ENCODE assay signal across 19 cellular contexts in genomic region chr17:82985436-82985820, GRCh38.
A peak's percentile ranks its signal among the peaks of the same experiment; 100 is the strongest.
DNase-seq lines count a peak whose midpoint lies in the region; ATAC-seq, FAIRE-seq and TF ChIP-seq lines count a peak whose summit lies in the region.
"Had no signal": no experiment of that assay in that cellular context is flagged by ENCODE, and none has a peak within 500 bp of the region (broad histone marks: within the 10 kb centered on the region; RNA-seq: fewer than 3 reads in every experiment).

No MANE protein-coding gene starts in this region.

- peak overlapping the region; percentile 19 for H3K4me3 ChIP-seq in CD8-positive, alpha-beta memory T cell (ENCODE audit: low read length)
- H3K4me3 ChIP-seq in astrocyte (ENCODE audit: insufficient read depth, low read depth, low read length): no peak overlapping the region
- peak overlapping the region; percentile 31 for H3K4me3 ChIP-seq in naive thymus-derived CD4-positive, alpha-beta T cell (ENCODE audit: low read length)
- H3K4me3 ChIP-seq: dorsolateral prefrontal cortex, pancreas, tibial artery had no signal

- H3K79me2 ChIP-seq in astrocyte (ENCODE audit: insufficient read depth, low read length): no peaks in the 10 kb centered on the region

- peak overlapping the region; percentile 56 for H3K4me2 ChIP-seq in astrocyte (ENCODE audit: low read length)

- H3K27me3 Mint-ChIP-seq in T-helper 1 cell treated with Interleukin-12 subunit alpha and Interleukin-12 subunit beta and Interleukin-4 antibody, amounts not matched to agents 30 μg/mL and 1 μg/mL, for 36 hours (ENCODE audit: low read depth): peaks cover 15% of the 10 kb centered on the region
- peaks cover 0 to 2% of the 10 kb centered on the region in 2 donors for H3K27me3 Mint-ChIP-seq in CD8-positive, alpha-beta memory T cell
- H3K27me3 Mint-ChIP-seq in astrocyte (ENCODE audit: low read depth, unreplicated experiment): peaks cover 4% of the 10 kb centered on the region
- peaks cover 0 to 13% (median 0%) of the 10 kb centered on the region in 5 donors for H3K27me3 Mint-ChIP-seq in naive thymus-derived CD4-positive, alpha-beta T cell

- H3K9ac ChIP-seq in astrocyte (ENCODE audit: low read length): peak overlapping the region; percentile 5

- intact Hi-C loops in naive thymus-derived CD4-positive, alpha-beta T cell (cut with micrococcal nuclease): loop anchor here (5.0 kb wide), 3 partner anchors 62 to 97 kb away; no protein-coding TSS in a partner anchor

- H3K27ac Mint-ChIP-seq in T-helper 1 cell treated with Interleukin-12 subunit alpha and Interleukin-12 subunit beta and Interleukin-4 antibody, amounts not matched to agents 30 μg/mL and 1 μg/mL, for 36 hours: no peak overlapping the region
- peak overlapping the region; percentile 57 to 92 (median 86) for H3K27ac Mint-ChIP-seq in CD8-positive, alpha-beta memory T cell
- H3K27ac Mint-ChIP-seq in astrocyte (ENCODE audit: unreplicated experiment): no peak overlapping the region
- peak overlapping the region; percentile 73 to 94 (median 86) for H3K27ac Mint-ChIP-seq in naive thymus-derived CD4-positive, alpha-beta T cell

- H3K27ac ChIP-seq in CD8-positive, alpha-beta memory T cell (ENCODE audit: low read depth, low read length): peak overlapping the region; percentile 28
- H3K27ac ChIP-seq in astrocyte (ENCODE audit: low read depth, low read length): no peak overlapping the region
- no peak overlapping the region for H3K27ac ChIP-seq in naive thymus-derived CD4-positive, alpha-beta T cell (ENCODE audit: low read depth, low read length)
- H3K27ac ChIP-seq: C4-2B, dorsolateral prefrontal cortex, tibial artery had no signal

- peak overlapping the region; percentile 37 for H3K4me3 Mint-ChIP-seq in T-helper 1 cell treated with Interleukin-12 subunit alpha and Interleukin-12 subunit beta and Interleukin-4 antibody, amounts not matched to agents 30 μg/mL and 1 μg/mL, for 36 hours
- peak overlapping the region in 6 of 7 donors; percentile 73 to 91 (median 76) for H3K4me3 Mint-ChIP-seq in CD8-positive, alpha-beta memory T cell
- H3K4me3 Mint-ChIP-seq in astrocyte (ENCODE audit: unreplicated experiment): no peak overlapping the region
- peak overlapping the region; percentile 72 to 89 (median 80) for H3K4me3 Mint-ChIP-seq in naive thymus-derived CD4-positive, alpha-beta T cell

- H3K9me3 Mint-ChIP-seq in T-helper 1 cell treated with Interleukin-12 subunit alpha and Interleukin-12 subunit beta and Interleukin-4 antibody, amounts not matched to agents 30 μg/mL and 1 μg/mL, for 36 hours: peaks cover 8% of the 10 kb centered on the region
- no peaks in the 10 kb centered on the region for H3K9me3 Mint-ChIP-seq in CD8-positive, alpha-beta memory T cell
- H3K9me3 Mint-ChIP-seq in astrocyte (ENCODE audit: unreplicated experiment): peaks cover 9% of the 10 kb centered on the region
- peaks cover 0 to 5% (median 0%) of the 10 kb centered on the region in 11 donors for H3K9me3 Mint-ChIP-seq in naive thymus-derived CD4-positive, alpha-beta T cell

- no peak for FAIRE-seq in astrocyte (lab: Jason Lieb, UNC)
- FAIRE-seq: GM19239, HepG2, pancreas, TTC549 had no signal

- H3K4me1 ChIP-seq in CD8-positive, alpha-beta memory T cell (ENCODE audit: insufficient read depth, low read length): peaks cover 26% of the 10 kb centered on the region
- H3K4me1 ChIP-seq in astrocyte (ENCODE audit: insufficient read depth, low read length): peaks cover 10% of the 10 kb centered on the region
- H3K4me1 ChIP-seq in naive thymus-derived CD4-positive, alpha-beta T cell (ENCODE audit: control insufficient read depth in 2 of 2, insufficient read depth in 2 of 2, low read length in 2 of 2): peaks cover 22 to 25% of the 10 kb centered on the region in 2 donors
- H3K4me1 ChIP-seq: pancreas had no signal

- no peaks in the 10 kb centered on the region for H4K20me1 ChIP-seq in astrocyte (ENCODE audit: insufficient read depth, low read length)

- DNase-seq in T-helper 1 cell: no peak
- peak in 1 of 5 donors; percentile 23 for DNase-seq in CD8-positive, alpha-beta memory T cell
- no peak for DNase-seq in astrocyte (ENCODE audit: low read depth)
- peak in 2 of 9 donors; percentile 8 to 32 for DNase-seq in naive thymus-derived CD4-positive, alpha-beta T cell
- no peak for DNase-seq in stimulated activated CD8-positive, alpha-beta memory T cell treated with anti-CD3 and anti-CD28 coated beads, Interleukin-4, amount 100 ng/mL, for 48 hours
- DNase-seq: 8988T, NCI-H2029, NCI-H510A, SHP77 treated with DMSO at 0.1 percent for 48 hours, tibial artery had no signal

- CTCF ChIA-PET in CD8-positive, alpha-beta memory T cell (lab: Charles Lee): interaction anchor here (1.3 kb wide), 1 partner anchor 98 kb away, joined by 4 read pairs; no protein-coding TSS in a partner anchor
- CTCF ChIA-PET in naive thymus-derived CD4-positive, alpha-beta T cell (lab: Charles Lee): interaction anchor here (0.6 to 1.0 kb wide), 3 partner anchors 203 to 458 kb away, joined by 3 read pairs; no protein-coding TSS in a partner anchor

- peaks cover 29% of the 10 kb centered on the region for H3K4me1 Mint-ChIP-seq in T-helper 1 cell treated with Interleukin-12 subunit alpha and Interleukin-12 subunit beta and Interleukin-4 antibody, amounts not matched to agents 30 μg/mL and 1 μg/mL, for 36 hours (ENCODE audit: low read depth)
- peaks cover 33 to 62% (median 52%) of the 10 kb centered on the region in 3 donors for H3K4me1 Mint-ChIP-seq in CD8-positive, alpha-beta memory T cell
- peaks cover 14% of the 10 kb centered on the region for H3K4me1 Mint-ChIP-seq in astrocyte (ENCODE audit: low read depth, unreplicated experiment)
- H3K4me1 Mint-ChIP-seq in naive thymus-derived CD4-positive, alpha-beta T cell: peaks cover 22 to 50% (median 43%) of the 10 kb centered on the region in 7 donors

- no peak for TF ChIP-seq CTCF in astrocyte (IDR thresholded peaks at IDR 0.05; ENCODE audit: insufficient read depth, low read depth, low read length)

- no peaks in the 10 kb centered on the region for H3K9me3 ChIP-seq in CD8-positive, alpha-beta memory T cell (ENCODE audit: low read length)
- no peaks in the 10 kb centered on the region for H3K9me3 ChIP-seq in astrocyte (ENCODE audit: insufficient read depth, low read depth, low read length)
- no peaks in the 10 kb centered on the region for H3K9me3 ChIP-seq in naive thymus-derived CD4-positive, alpha-beta T cell (ENCODE audit: control insufficient read depth in 2 of 3, low read length in 3 of 3)
- H3K9me3 ChIP-seq: pancreas, tibial artery had no signal

- no peaks in the 10 kb centered on the region for H3K36me3 ChIP-seq in CD8-positive, alpha-beta memory T cell (ENCODE audit: insufficient read depth, low read length)
- no peaks in the 10 kb centered on the region for H3K36me3 ChIP-seq in astrocyte (ENCODE audit: insufficient read depth, low read length)
- no peaks in the 10 kb centered on the region for H3K36me3 ChIP-seq in naive thymus-derived CD4-positive, alpha-beta T cell (ENCODE audit: control insufficient read depth in 2 of 3, insufficient read depth in 3 of 3, low read length in 3 of 3)
- H3K36me3 ChIP-seq: pancreas, tibial artery had no signal

- ATAC-seq in naive thymus-derived CD4-positive, alpha-beta T cell: no peak
- no peak for ATAC-seq in GM21423 (IDR thresholded peaks at IDR 0.05; ENCODE audit: unreplicated experiment)
- ATAC-seq in HG02642 (IDR thresholded peaks at IDR 0.05; ENCODE audit: poor library complexity, unreplicated experiment): no peak

- no peaks in the 10 kb centered on the region for H3K27me3 ChIP-seq in CD8-positive, alpha-beta memory T cell (ENCODE audit: insufficient read depth, low read length, poor library complexity, severe bottlenecking)
- no peaks in the 10 kb centered on the region for H3K27me3 ChIP-seq in astrocyte (ENCODE audit: insufficient read depth, low read length)
- no peaks in the 10 kb centered on the region for H3K27me3 ChIP-seq in naive thymus-derived CD4-positive, alpha-beta T cell (ENCODE audit: control insufficient read depth in 2 of 2, insufficient read depth in 2 of 2, low read length in 2 of 2)
- H3K27me3 ChIP-seq: dorsolateral prefrontal cortex, pancreas had no signal

- H3K36me3 Mint-ChIP-seq in T-helper 1 cell treated with Interleukin-12 subunit alpha and Interleukin-12 subunit beta and Interleukin-4 antibody, amounts not matched to agents 30 μg/mL and 1 μg/mL, for 36 hours (ENCODE audit: low read depth): peaks cover 14% of the 10 kb centered on the region
- peaks cover 1 to 8% (median 6%) of the 10 kb centered on the region in 3 donors for H3K36me3 Mint-ChIP-seq in CD8-positive, alpha-beta memory T cell
- H3K36me3 Mint-ChIP-seq in astrocyte (ENCODE audit: low read depth, unreplicated experiment): peaks cover 5% of the 10 kb centered on the region
- peaks cover 0 to 36% (median 10%) of the 10 kb centered on the region in 5 donors for H3K36me3 Mint-ChIP-seq in naive thymus-derived CD4-positive, alpha-beta T cell

- POLR2A ChIA-PET in CD8-positive, alpha-beta memory T cell (lab: Charles Lee): interaction anchor here (1.4 kb wide), 1 partner anchor 66 kb away, joined by 5 read pairs; no protein-coding TSS in a partner anchor
- POLR2A ChIA-PET in naive thymus-derived CD4-positive, alpha-beta T cell (lab: Charles Lee): interaction anchor here (1.5 kb wide), 1 partner anchor 66 kb away, joined by 5 read pairs; no protein-coding TSS in a partner anchor

- H2AFZ ChIP-seq in astrocyte (ENCODE audit: low read depth, low read length): no peak overlapping the region

Comparison
In these comparisons a context has a peak if more than half of its experiments do, and no peak if none do; other contexts are left out.
1. H3K27ac Mint-ChIP-seq: peak in CD8-positive, alpha-beta memory T cell (8 of 8) and naive thymus-derived CD4-positive, alpha-beta T cell (9 of 9); none in T-helper 1 cell treated with Interleukin-12 subunit alpha and Interleukin-12 subunit beta and Interleukin-4 antibody, amounts not matched to agents 30 μg/mL and 1 μg/mL, for 36 hours (single experiment) and astrocyte (single experiment).